Comparison of ENCODE assay signal across 10 cellular contexts in the genomic region with DNA sequence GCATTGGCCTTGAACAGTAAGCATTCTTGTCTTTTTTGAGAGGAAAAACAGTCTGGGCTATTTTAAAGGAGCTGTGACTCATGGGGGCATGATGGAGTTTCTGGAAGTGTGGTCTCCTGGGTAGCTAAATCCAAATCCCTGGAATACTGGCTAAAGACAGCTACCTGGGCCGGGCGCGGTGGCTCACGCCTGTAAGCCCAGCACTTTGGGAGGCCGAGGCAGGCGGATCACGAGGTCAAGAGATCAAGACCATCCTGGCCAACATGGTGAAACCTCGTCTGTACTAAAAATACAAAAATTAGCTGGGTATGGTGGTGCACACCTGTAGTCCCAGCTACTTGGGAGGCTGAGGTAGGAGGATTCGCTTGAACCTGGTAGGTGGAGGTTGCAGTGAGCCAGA. TPM values are rescaled to one million over a fixed set of nuclear protein-coding genes. Genes with fewer than 3 reads are reported as not detected.
DNase-seq lines count a peak whose midpoint lies in the region; ATAC-seq and TF ChIP-seq lines count a peak whose summit lies in the region.
"Not testable (repeated sequence)": the region's sequence is repeated elsewhere in the genome, so short reads cannot be mapped to it uniquely, and the experiment has no call there.
"Had no signal": no experiment of that assay in that cellular context is flagged by ENCODE, and none has a peak within 500 bp of the region (broad histone marks: within the 10 kb centered on the region; RNA-seq: fewer than 3 reads in every experiment).

No MANE protein-coding gene starts in this region.

- intact Hi-C loops in cardiac septum (cut with DNase I); natural killer cell (cut with micrococcal nuclease): not testable (repeated sequence)

- not testable (repeated sequence) for H3K27ac Mint-ChIP-seq in activated naive CD8-positive, alpha-beta T cell; natural killer cell
- H3K27ac Mint-ChIP-seq in stimulated activated naive B cell treated with anti-CD40 and anti-IgM and Interleukin-4, amounts not matched to agents 10 μg/mL and 1 μg/mL and 100 μg/mL, for 72 hours: peak overlapping the region; percentile 81

- H3K4me1 Mint-ChIP-seq in activated naive CD8-positive, alpha-beta T cell (ENCODE audit: low read depth): peaks cover 54% of the 10 kb centered on the region
- H3K4me1 Mint-ChIP-seq in natural killer cell: peaks cover 65 to 67% of the 10 kb centered on the region in 2 donors
- H3K4me1 Mint-ChIP-seq in stimulated activated naive B cell treated with anti-CD40 and anti-IgM and Interleukin-4, amounts not matched to agents 10 μg/mL and 1 μg/mL and 100 μg/mL, for 72 hours: peaks cover 68 to 96% of the 10 kb centered on the region in 2 donors

- H3K9me2 ChIP-seq in DOHH2 (replicated peaks; ENCODE audit: control insufficient read depth, low read length); Karpas-422 (replicated peaks; ENCODE audit: insufficient read depth, low read length); SU-DHL-6 (replicated peaks; ENCODE audit: insufficient read depth, low read length): not testable (repeated sequence)

- H3F3A ChIP-seq in DOHH2 (ENCODE audit: control insufficient read depth, insufficient read depth): peaks cover 86% of the 10 kb centered on the region
- peaks cover 95% of the 10 kb centered on the region for H3F3A ChIP-seq in SU-DHL-6 (ENCODE audit: insufficient read depth)

- H3K4me3 ChIP-seq in DOHH2 (ENCODE audit: low read length) (peak overlapping the region; percentile 89), SU-DHL-6 (ENCODE audit: insufficient read depth, low read length, poor library complexity, severe bottlenecking) (peak overlapping the region; percentile 89)
- H3K4me3 ChIP-seq in Karpas-422 (ENCODE audit: low read length): not testable (repeated sequence)

- H3K4me3 Mint-ChIP-seq in activated naive CD8-positive, alpha-beta T cell: peak overlapping the region; percentile 94
- peak overlapping the region; percentile 42 for H3K4me3 Mint-ChIP-seq in natural killer cell
- H3K4me3 Mint-ChIP-seq in stimulated activated naive B cell treated with anti-CD40 and anti-IgM and Interleukin-4, amounts not matched to agents 10 μg/mL and 1 μg/mL and 100 μg/mL, for 72 hours: peak overlapping the region; percentile 56 to 66

- TF ChIP-seq CTCF in DOHH2 (IDR thresholded peaks at IDR 0.05; ENCODE audit: low read depth, low read length, poor library complexity, severe bottlenecking); SU-DHL-6 (IDR thresholded peaks at IDR 0.05; ENCODE audit: insufficient read depth, low read length, poor library complexity, severe bottlenecking); natural killer cell (IDR thresholded peaks at IDR 0.05): not testable (repeated sequence)

- H3K27ac ChIP-seq in DOHH2 (ENCODE audit: low read depth, low read length): peak overlapping the region; percentile 94
- H3K27ac ChIP-seq in Karpas-422 (ENCODE audit: low read length): peak overlapping the region; percentile 99
- peak overlapping the region; percentile 98 for H3K27ac ChIP-seq in SU-DHL-6 (ENCODE audit: low read depth, low read length)

- H3K79me2 ChIP-seq in DOHH2 (ENCODE audit: control insufficient read depth, low read length) (peaks cover 89% of the 10 kb centered on the region), Karpas-422 (ENCODE audit: low read length) (peaks cover 54% of the 10 kb centered on the region), SU-DHL-6 (ENCODE audit: insufficient read depth, low read length) (peaks cover 63% of the 10 kb centered on the region)

- not testable (repeated sequence) for H3K27me3 ChIP-seq in DOHH2 (ENCODE audit: control insufficient read depth, low read length); Karpas-422 (ENCODE audit: low read length); SU-DHL-6 (ENCODE audit: low read length)

- not testable (repeated sequence) for H2AFZ ChIP-seq in Karpas-422 (ENCODE audit: low read length); SU-DHL-6 (ENCODE audit: low read depth, low read length, severe bottlenecking)

- not testable (repeated sequence) for H3K27me3 Mint-ChIP-seq in activated naive CD8-positive, alpha-beta T cell; natural killer cell (ENCODE audit: low read depth in 2 of 2); stimulated activated naive B cell treated with anti-CD40 and anti-IgM and Interleukin-4, amounts not matched to agents 10 μg/mL and 1 μg/mL and 100 μg/mL, for 72 hours

- ATAC-seq in natural killer cell; stimulated activated naive B cell treated with anti-CD40 and anti-IgM and Interleukin-4, amounts not matched to agents 10 μg/mL and 1 μg/mL and 100 μg/mL, for 72 hours (replicated peaks): not testable (repeated sequence)

- peaks cover 41% of the 10 kb centered on the region for H3K36me3 Mint-ChIP-seq in activated naive CD8-positive, alpha-beta T cell
- H3K36me3 Mint-ChIP-seq in natural killer cell: peaks cover 15% of the 10 kb centered on the region
- H3K36me3 Mint-ChIP-seq in stimulated activated naive B cell treated with anti-CD40 and anti-IgM and Interleukin-4, amounts not matched to agents 10 μg/mL and 1 μg/mL and 100 μg/mL, for 72 hours: peaks cover 87 to 93% of the 10 kb centered on the region in 2 donors

- H3K9ac ChIP-seq in Karpas-422 (ENCODE audit: low read length): not testable (repeated sequence)
- peak overlapping the region; percentile 85 for H3K9ac ChIP-seq in SU-DHL-6 (ENCODE audit: low read length)

- H3K9me3 Mint-ChIP-seq in activated naive CD8-positive, alpha-beta T cell (ENCODE audit: low read depth); natural killer cell; stimulated activated naive B cell treated with anti-CD40 and anti-IgM and Interleukin-4, amounts not matched to agents 10 μg/mL and 1 μg/mL and 100 μg/mL, for 72 hours: not testable (repeated sequence)

- not testable (repeated sequence) for H4K20me1 ChIP-seq in DOHH2 (ENCODE audit: control insufficient read depth, insufficient read depth, low read depth, low read length); SU-DHL-6 (ENCODE audit: low read depth, low read length)
- H4K20me1 ChIP-seq in Karpas-422 (ENCODE audit: insufficient read depth, low read depth, low read length): peaks cover 22% of the 10 kb centered on the region; the same call in 1 of the 2 replicates

- not testable (repeated sequence) for DNase-seq in Karpas-422; natural killer cell; stimulated activated naive B cell treated with anti-CD40 and anti-IgM and Interleukin-4, amounts not matched to agents 10 μg/mL and 1 μg/mL and 100 μg/mL, for 72 hours
- DNase-seq in activated T-cell treated with anti-CD3 and anti-CD28 coated beads, Interleukin-2, amount 50 U/mL, for 1 hour: peak; percentile 5
- peak; percentile 26 for DNase-seq in cardiac septum (ENCODE audit: low spot score)

- H3K36me3 ChIP-seq in DOHH2 (ENCODE audit: control insufficient read depth, low read length): peaks cover 94% of the 10 kb centered on the region
- peaks cover 69% of the 10 kb centered on the region for H3K36me3 ChIP-seq in Karpas-422 (ENCODE audit: insufficient read depth, low read length)
- H3K36me3 ChIP-seq in SU-DHL-6 (ENCODE audit: low read length): peaks cover 49% of the 10 kb centered on the region

- peak overlapping the region; percentile 90 for H3K4me2 ChIP-seq in DOHH2 (ENCODE audit: low read length)
- H3K4me2 ChIP-seq in Karpas-422 (ENCODE audit: low read depth, low read length, poor library complexity, severe bottlenecking): peak overlapping the region; percentile 93
- peak overlapping the region; percentile 93 for H3K4me2 ChIP-seq in SU-DHL-6 (ENCODE audit: low read depth, low read length, poor library complexity, severe bottlenecking)

- H3K4me1 ChIP-seq in DOHH2 (ENCODE audit: control insufficient read depth, low read length) (peaks cover 96% of the 10 kb centered on the region), Karpas-422 (ENCODE audit: low read length) (peaks cover 100% of the 10 kb centered on the region)

- H3K9me3 ChIP-seq in DOHH2 (ENCODE audit: control insufficient read depth, insufficient read depth, low read length); Karpas-422 (ENCODE audit: low read length); SU-DHL-6 (ENCODE audit: insufficient read depth, low read length): not testable (repeated sequence)

RNA-seq across cellular contexts. Expression of a gene that starts 8.3 kb away (rescaled TPM):
- total RNA-seq in Karpas-422 (2014; rRNA removed; shearing (Covaris generic); ENCODE audit: low replicate concordance): 285 and 592 TPM in 2 replicates
- total RNA-seq in cardiac septum (1.6 TPM), natural killer cell (100 to 1,000 TPM; 101 to 167 (median 122) TPM)
- total RNA-seq: G401, GM23248 had no signal

Comparison
In these comparisons a context has a peak if more than half of its experiments do, and no peak if none do; other contexts are left out.
1. H3K4me3 Mint-ChIP-seq: peak in every context shown above with its lines; median percentile 94 in activated naive CD8-positive, alpha-beta T cell; 61 in stimulated activated naive B cell treated with anti-CD40 and anti-IgM and Interleukin-4, amounts not matched to agents 10 μg/mL and 1 μg/mL and 100 μg/mL, for 72 hours; 42 in natural killer cell.
2. RNA of a gene that starts 8.3 kb away (total RNA-seq): 285 to 592 TPM in Karpas-422 and 101 to 167 TPM in natural killer cell; 1.6 TPM in cardiac septum (single experiment); every median in the first group is over 10 times any median in the second.
3. Peak in every context shown above with its lines, with median percentiles within 50 percentile points of each other: H3K27ac ChIP-seq and H3K4me2 ChIP-seq.